7 cellular contexts compared by ENCODE assay signal in the genomic region with DNA sequence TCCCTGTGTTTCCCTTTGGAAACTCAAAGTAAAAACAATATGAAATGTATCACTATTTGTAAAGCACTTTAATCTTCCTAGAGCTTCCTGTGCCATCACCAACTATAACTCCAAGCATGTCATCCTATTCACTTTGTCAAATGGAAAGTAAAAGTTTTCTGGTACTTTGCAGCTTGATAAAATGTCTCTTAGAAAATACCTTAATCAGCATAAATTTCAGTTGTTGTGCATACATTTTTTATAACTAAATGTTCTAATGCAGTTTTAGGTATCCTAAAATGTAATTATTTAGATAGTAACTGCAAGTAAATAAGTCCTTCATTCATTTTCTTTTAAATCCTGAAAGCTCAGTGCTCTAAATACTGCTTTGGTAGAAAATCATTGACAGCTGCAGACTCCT.
"Had no signal": no experiment of that assay in that cellular context is flagged by ENCODE, and none has a peak within 500 bp of the region (broad histone marks: within the 10 kb centered on the region; RNA-seq: fewer than 3 reads in every experiment).

No MANE protein-coding gene starts in this region.

- H2AFZ ChIP-seq: GM23338 had no signal

- H3K4me2 ChIP-seq: GM23338 had no signal

- H3K36me3 ChIP-seq: HAP-1 had no signal

- H3K4me3 ChIP-seq: GM23338, HAP-1 had no signal

- H3K27ac ChIP-seq: HL-60 had no signal

- H3K4me1 ChIP-seq: HAP-1 had no signal

- DNase-seq: H7, HFFc6, KG1 had no signal

- ATAC-seq: GM23338, HCT116 had no signal

- H3K9me3 ChIP-seq: HAP-1 had no signal
